In genomic region chr1:235892080-235892670, GRCh38 we compare ENCODE assay signal across 19 cellular contexts. TPM values are rescaled to one million over a fixed set of nuclear protein-coding genes. Genes with fewer than 3 reads are reported as not detected.
A peak's percentile ranks its signal among the peaks of the same experiment; 100 is the strongest.
DNase-seq lines count a peak whose midpoint lies in the region; ATAC-seq and TF ChIP-seq lines count a peak whose summit lies in the region.
"Had no signal": no experiment of that assay in that cellular context is flagged by ENCODE, and none has a peak within 500 bp of the region (broad histone marks: within the 10 kb centered on the region; RNA-seq: fewer than 3 reads in every experiment).

No MANE protein-coding gene starts in this region.

- H3K4me3 ChIP-seq in Panc1 (ENCODE audit: low read depth in 2 of 2, low read length in 2 of 2), result no peak overlapping the region
- H3K4me3 ChIP-seq in neutrophil (ENCODE audit: low read depth in 1 of 2, low read length in 1 of 2), result peak overlapping the region; percentile 15 to 47
- H3K4me3 ChIP-seq in mucosa of descending colon, result no peak overlapping the region
- H3K4me3 ChIP-seq: gastroesophageal sphincter had no signal

- no peaks in the 10 kb centered on the region for H3K27me3 Mint-ChIP-seq in activated T-helper 2 cell treated with anti-CD3 and anti-CD28 coated beads, Interferon-gamma antibody, Interleukin-2, Interleukin-4, amounts not matched to agents 10 μg/mL and 5 μg/mL and 100 μg/mL, durations not matched to agents 14 hours and 24 hours and 36 hours (ENCODE audit: low read depth)
- H3K27me3 Mint-ChIP-seq: IgD-negative memory B cell; naive thymus-derived CD4-positive, alpha-beta T cell; T-helper 17 cell had no signal

- H3K27me3 ChIP-seq in Panc1 (ENCODE audit: control insufficient read depth, insufficient read depth, low read length) (no peaks in the 10 kb centered on the region), neutrophil (no peaks in the 10 kb centered on the region)
- H3K27me3 ChIP-seq: gastroesophageal sphincter had no signal

- no TSS peak for BruUV-seq in Panc1 (replicated peaks; lab: Mats Ljungman, UMichigan)

- ATAC-seq in GM18498 (IDR thresholded peaks at IDR 0.05; ENCODE audit: unreplicated experiment), result peak; percentile 54
- peak; percentile 36 for ATAC-seq in GM21423 (IDR thresholded peaks at IDR 0.05; ENCODE audit: unreplicated experiment)
- ATAC-seq in Panc1, result no peak
- ATAC-seq in GM18861 (IDR thresholded peaks at IDR 0.05; ENCODE audit: unreplicated experiment), result no peak
- ATAC-seq in mucosa of descending colon, result no peak
- ATAC-seq: gastroesophageal sphincter, T-helper 17 cell had no signal

- peaks cover 5% of the 10 kb centered on the region for H3K9me3 Mint-ChIP-seq in activated T-helper 2 cell treated with anti-CD3 and anti-CD28 coated beads, Interferon-gamma antibody, Interleukin-2, Interleukin-4, amounts not matched to agents 10 μg/mL and 5 μg/mL and 100 μg/mL, durations not matched to agents 14 hours and 24 hours and 36 hours
- H3K9me3 Mint-ChIP-seq: IgD-negative memory B cell; naive thymus-derived CD4-positive, alpha-beta T cell had no signal

- no peak overlapping the region for H3K4me3 Mint-ChIP-seq in activated T-helper 2 cell treated with anti-CD3 and anti-CD28 coated beads, Interferon-gamma antibody, Interleukin-2, Interleukin-4, amounts not matched to agents 10 μg/mL and 5 μg/mL and 100 μg/mL, durations not matched to agents 14 hours and 24 hours and 36 hours (ENCODE audit: low read depth)
- H3K4me3 Mint-ChIP-seq: T-helper 17 cell had no signal

- intact Hi-C loops in Panc1 (cut with micrococcal nuclease; ENCODE audit: unreplicated experiment) (no loop called here), mucosa of descending colon (cut with DNase I, micrococcal nuclease) (no loop called here)
- intact Hi-C loops in activated T-helper 2 cell treated with anti-CD3 and anti-CD28 coated beads, Interferon-gamma antibody, Interleukin-2, Interleukin-4, amounts not matched to agents 10 μg/mL and 5 μg/mL and 100 μg/mL, durations not matched to agents 14 hours and 24 hours and 36 hours (cut with micrococcal nuclease), result no loop called here

- DNase-seq in Panc1 (ENCODE audit: low read depth, low spot score) (no peak), mucosa of descending colon (no peak), kidney tubule cell (ENCODE audit: low spot score) (no peak)
- DNase-seq in activated T-helper 2 cell treated with anti-CD3 and anti-CD28 coated beads, Interferon-gamma antibody, Interleukin-2, Interleukin-4, amounts not matched to agents 10 μg/mL and 5 μg/mL and 100 μg/mL, durations not matched to agents 14 hours and 24 hours and 36 hours (ENCODE audit: low spot score), result no peak
- DNase-seq: activated CD4-positive, alpha-beta T cell treated with anti-CD3 and anti-CD28 coated beads, Interleukin-2, amount 50 U/mL, for 1 hour; activated naive CD4-positive, alpha-beta T cell; kidney; naive thymus-derived CD4-positive, alpha-beta T cell; NCI-H1105 treated with DMSO at 0.1 percent for 48 hours; NCI-H526; right cardiac atrium; T-helper 17 cell had no signal

- H3K27ac ChIP-seq in Panc1 (ENCODE audit: low read length) (peak overlapping the region; percentile 65), neutrophil (peak overlapping the region; percentile 95)
- H3K27ac ChIP-seq: C4-2B, gastroesophageal sphincter had no signal

- no peak overlapping the region for H3K27ac Mint-ChIP-seq in activated T-helper 2 cell treated with anti-CD3 and anti-CD28 coated beads, Interferon-gamma antibody, Interleukin-2, Interleukin-4, amounts not matched to agents 10 μg/mL and 5 μg/mL and 100 μg/mL, durations not matched to agents 14 hours and 24 hours and 36 hours
- H3K27ac Mint-ChIP-seq: IgD-negative memory B cell, T-helper 17 cell had no signal

- no peaks in the 10 kb centered on the region for H3K36me3 ChIP-seq in Panc1 (ENCODE audit: control insufficient read depth, insufficient read depth, low read length)
- H3K36me3 ChIP-seq in neutrophil, result no peaks in the 10 kb centered on the region
- no peaks in the 10 kb centered on the region for H3K36me3 ChIP-seq in mucosa of descending colon (ENCODE audit: low read depth)
- H3K36me3 ChIP-seq: gastroesophageal sphincter had no signal

- H3K4me1 ChIP-seq in Panc1 (ENCODE audit: control insufficient read depth, insufficient read depth, low read length), result peaks cover 13% of the 10 kb centered on the region
- H3K4me1 ChIP-seq in neutrophil (ENCODE audit: control insufficient read depth in 1 of 2, insufficient read depth in 1 of 2, low read depth in 1 of 2, low read length in 1 of 2), result peaks cover 28 to 46% of the 10 kb centered on the region in 2 experiments
- peaks cover 9% of the 10 kb centered on the region for H3K4me1 ChIP-seq in mucosa of descending colon (ENCODE audit: low read depth)
- H3K4me1 ChIP-seq: gastroesophageal sphincter had no signal

- in situ Hi-C loops in Panc1 (cut with HindIII; ENCODE audit: low pct_unique_long_range_greater_than_20kb, low sequenced_read_pairs), result no loop called here

- TF ChIP-seq CTCF in Panc1 (IDR thresholded peaks at IDR 0.05), result no peak
- TF ChIP-seq CTCF in neutrophil (IDR thresholded peaks at IDR 0.05), result no peak
- no peak for TF ChIP-seq CTCF in mucosa of descending colon (IDR thresholded peaks at IDR 0.05)

- H3K9me3 ChIP-seq in Panc1 (ENCODE audit: control insufficient read depth, insufficient read depth, low read depth, low read length) (no peaks in the 10 kb centered on the region), neutrophil (no peaks in the 10 kb centered on the region), mucosa of descending colon (no peaks in the 10 kb centered on the region)
- H3K9me3 ChIP-seq: gastroesophageal sphincter had no signal

- CTCF ChIA-PET in Panc1 (lab: Charles Lee), result no interaction called here

- H3K4me1 Mint-ChIP-seq in activated T-helper 2 cell treated with anti-CD3 and anti-CD28 coated beads, Interferon-gamma antibody, Interleukin-2, Interleukin-4, amounts not matched to agents 10 μg/mL and 5 μg/mL and 100 μg/mL, durations not matched to agents 14 hours and 24 hours and 36 hours (ENCODE audit: low read depth), result peaks cover 23% of the 10 kb centered on the region

- peaks cover 3% of the 10 kb centered on the region for H3K36me3 Mint-ChIP-seq in activated T-helper 2 cell treated with anti-CD3 and anti-CD28 coated beads, Interferon-gamma antibody, Interleukin-2, Interleukin-4, amounts not matched to agents 10 μg/mL and 5 μg/mL and 100 μg/mL, durations not matched to agents 14 hours and 24 hours and 36 hours (ENCODE audit: low read depth)

- POLR2A ChIA-PET in Panc1 (lab: Charles Lee), result interaction anchor here (0.6 kb wide), 1 partner anchor 28 kb away, joined by 3 read pairs; no protein-coding TSS in a partner anchor

RNA-seq across cellular contexts. Expression of gene LYST, which starts 25.5 kb away (rescaled TPM):
- total RNA-seq in Panc1 (2021; ENCODE audit: unreplicated experiment) (75.2 TPM), mucosa of descending colon (10 to 100 TPM; 24.0 to 32.3 (median 26.7) TPM)
- polyA plus RNA-seq in Panc1 (2012; ENCODE audit: insufficient read length), result 19.4 TPM
- total RNA-seq in activated T-helper 2 cell treated with anti-CD3 and anti-CD28 coated beads, Interferon-gamma antibody, Interleukin-2, Interleukin-4, amounts not matched to agents 10 μg/mL and 5 μg/mL and 100 μg/mL, durations not matched to agents 14 hours and 24 hours and 36 hours, result 98.6 and 110 TPM in 2 replicates

Comparison
In these comparisons a context has a peak if more than half of its experiments do, and no peak if none do; other contexts are left out.
1. ATAC-seq: peak in GM18498 (single experiment) and GM21423 (single experiment); none in Panc1 (single experiment), GM18861 (single experiment) and mucosa of descending colon (single experiment).
2. H3K4me3 ChIP-seq: peak in neutrophil (2 of 2); none in Panc1 (0 of 2) and mucosa of descending colon (single experiment).